ENCODE assay signal across 10 cellular contexts in genomic region chr12:48640854-48641253, GRCh38.
"Had no signal": no experiment of that assay in that cellular context is flagged by ENCODE, and none has a peak within 500 bp of the region (broad histone marks: within the 10 kb centered on the region; RNA-seq: fewer than 3 reads in every experiment).

No MANE protein-coding gene starts in this region.

- DNase-seq: H9, HCEC 1CT, HFFc6, IMR-90, KBM-7 had no signal

- H3K4me2 ChIP-seq: GM23338, KMS-11 had no signal

- H3K4me3 ChIP-seq: GM23338 had no signal

- H3K4me1 Mint-ChIP-seq: GM23338, H9 had no signal

- H3K27ac Mint-ChIP-seq: GM23338, H9, HFFc6 had no signal

- FAIRE-seq: H1, H54 had no signal

- ATAC-seq: GM23338 had no signal

- H3K9ac ChIP-seq: KMS-11 had no signal

- H3K4me3 Mint-ChIP-seq: GM23338, H9, HFFc6 had no signal

- H3K27ac ChIP-seq: HL-60, KMS-11 had no signal

- H2AFZ ChIP-seq: GM23338 had no signal
